ENCODE assay signal across 1 cellular context in genomic region chr2:160207804-160208661, GRCh38.
TF ChIP-seq lines count a peak whose summit lies in the region.

No MANE protein-coding gene starts in this region.

TF ChIP-seq in SK-N-SH, 30 proteins besides CTCF, POLR2A, EP300 and RAD21 (continued from another document):
- TF ChIP-seq REST (IDR thresholded peaks at IDR 0.05; ENCODE audit: low read depth, low read length), result peak; percentile 73
- TF ChIP-seq USF1 (IDR thresholded peaks at IDR 0.05; ENCODE audit: borderline replicate concordance, low read depth), result no peak
- TF ChIP-seq FOSL2 (IDR thresholded peaks at IDR 0.05; ENCODE audit: borderline replicate concordance, low read depth), result peak; percentile 95
- no peak for TF ChIP-seq RFX5 (IDR thresholded peaks at IDR 0.05; ENCODE audit: low read length)
- TF ChIP-seq RXRA (IDR thresholded peaks at IDR 0.05; ENCODE audit: borderline replicate concordance, low read depth), result peak; percentile 99
- TF ChIP-seq TEAD4 (IDR thresholded peaks at IDR 0.05; ENCODE audit: borderline replicate concordance, insufficient read depth), result peak; percentile 98
- no peak for TF ChIP-seq IRF3 (IDR thresholded peaks at IDR 0.05; ENCODE audit: low read depth, low read length)
- TF ChIP-seq MAX (IDR thresholded peaks at IDR 0.05; ENCODE audit: low read depth), result peak; percentile 92
- TF ChIP-seq MEF2A (IDR thresholded peaks at IDR 0.05; ENCODE audit: borderline replicate concordance, low read depth), result peak; percentile 78; the same call in 1 of the 2 replicates
- TF ChIP-seq YY1 (IDR thresholded peaks at IDR 0.05; ENCODE audit: low read depth), result no peak
- no peak for TF ChIP-seq USF2 (IDR thresholded peaks at IDR 0.05; ENCODE audit: borderline replicate concordance, low read depth, low read length)
